In genomic region chr15:41337047-41337446, GRCh38 we compare ENCODE assay signal across 1 cellular context.
A peak's percentile ranks its signal among the peaks of the same experiment; 100 is the strongest.
TF ChIP-seq lines count a peak whose summit lies in the region.

No MANE protein-coding gene starts in this region.

TF ChIP-seq in HepG2, 621 proteins besides CTCF, POLR2A, EP300 and RAD21:
- TF ChIP-seq ZNF34 (CRISPR knock-in tag; IDR thresholded peaks at IDR 0.05; ENCODE audit: borderline replicate concordance), result no peak
- TF ChIP-seq ZNF121 (CRISPR knock-in tag; IDR thresholded peaks at IDR 0.05), result peak; percentile 75
- TF ChIP-seq CREM (IDR thresholded peaks at IDR 0.05), result no peak
- TF ChIP-seq CREM (CRISPR knock-in tag; IDR thresholded peaks at IDR 0.05), result no peak
- TF ChIP-seq DR1 (CRISPR knock-in tag; IDR thresholded peaks at IDR 0.05), result no peak
